33 cellular contexts compared by ENCODE assay signal in the genomic region with DNA sequence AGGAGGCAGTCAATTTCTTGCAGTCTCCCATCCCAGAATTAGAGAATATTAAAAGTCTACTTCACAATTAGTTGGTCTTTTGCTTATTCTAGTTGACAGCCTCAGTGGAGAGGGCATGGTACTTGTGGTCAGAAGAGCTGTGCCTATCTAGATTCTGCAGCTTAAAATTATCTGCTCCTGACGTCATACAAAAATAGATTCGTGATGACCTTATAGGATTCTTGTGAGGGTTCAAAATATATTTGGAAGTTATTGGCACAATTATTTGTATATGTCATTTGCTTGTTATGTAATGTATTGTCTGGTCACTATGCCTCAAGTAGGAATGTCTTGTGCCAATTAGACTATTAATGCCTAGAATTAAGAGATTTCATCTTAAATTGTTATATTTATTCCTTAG.
A peak's percentile ranks its signal among the peaks of the same experiment; 100 is the strongest.
DNase-seq lines count a peak whose midpoint lies in the region; ATAC-seq, FAIRE-seq and TF ChIP-seq lines count a peak whose summit lies in the region.
"Had no signal": no experiment of that assay in that cellular context is flagged by ENCODE, and none has a peak within 500 bp of the region (broad histone marks: within the 10 kb centered on the region; RNA-seq: fewer than 3 reads in every experiment).

No MANE protein-coding gene starts in this region.

- H3K4me2 ChIP-seq in HepG2 (ENCODE audit: low read depth, low read length): no peak overlapping the region
- H3K4me2 ChIP-seq: A549; BLaER1; BLaER1 treated with 17β-estradiol and CSF1 and Interleukin-3, amounts not matched to agents 10 nM and 100 nM had no signal

- FAIRE-seq in HepG2 (lab: Jason Lieb, UNC): no peak
- FAIRE-seq: A204.1, A549, D721Med had no signal

- no peak for TF ChIP-seq POLR2A in HepG2 (IDR thresholded peaks at IDR 0.05; ENCODE audit: insufficient read depth in 1 of 2, low read depth in 2 of 2, low read length in 2 of 2)
- no peak for TF ChIP-seq POLR2A in right lobe of liver (IDR thresholded peaks at IDR 0.05)

- H3K79me2 ChIP-seq in HepG2 (ENCODE audit: insufficient read depth, low read length): no peaks in the 10 kb centered on the region

- intact Hi-C loops in HepG2 (cut with micrococcal nuclease; ENCODE audit: unreplicated experiment): no loop called here
- intact Hi-C loops in right lobe of liver (cut with DNase I): no loop called here
- intact Hi-C loops in psoas muscle (cut with DNase I): no loop called here

- no peak overlapping the region for H3K9ac ChIP-seq in HepG2 (ENCODE audit: insufficient read depth, low read depth, low read length)
- H3K9ac ChIP-seq: BLaER1; BLaER1 treated with 17β-estradiol and CSF1 and Interleukin-3, amounts not matched to agents 10 nM and 100 nM had no signal

- H3K9me3 ChIP-seq in HepG2 (ENCODE audit: low read length) (no peaks in the 10 kb centered on the region; the same call in 1 of the 2 replicates), right lobe of liver (no peaks in the 10 kb centered on the region), HEK293 (ENCODE audit: control insufficient read depth, insufficient read depth, low read depth, low read length) (no peaks in the 10 kb centered on the region), psoas muscle (no peaks in the 10 kb centered on the region)
- H3K9me3 ChIP-seq: A549; BE2C; BLaER1; BLaER1 treated with 17β-estradiol and CSF1 and Interleukin-3, amounts not matched to agents 10 nM and 100 nM; Caco-2 had no signal

- no TSS peak for BruUV-seq in HepG2 (replicated peaks; lab: Mats Ljungman, UMichigan)

- in situ Hi-C loops in HepG2 (cut with HindIII; ENCODE audit: extremely low pct_ligation_motif_present, low pct_unique_long_range_greater_than_20kb): no loop called here

- no peak overlapping the region for H3K27ac ChIP-seq in HepG2 (ENCODE audit: extremely low read length, insufficient read depth, low read length)
- no peak overlapping the region for H3K27ac ChIP-seq in right lobe of liver
- H3K27ac ChIP-seq in HEK293 (ENCODE audit: extremely low read depth, low read depth, low read length): no peak overlapping the region
- H3K27ac ChIP-seq in psoas muscle: no peak overlapping the region
- H3K27ac ChIP-seq: 22Rv1; A549; BLaER1; BLaER1 treated with 17β-estradiol and CSF1 and Interleukin-3, amounts not matched to agents 10 nM and 100 nM; C4-2B had no signal

- no peak overlapping the region for H2AFZ ChIP-seq in HepG2 (ENCODE audit: low read length)

- no peak for TF ChIP-seq RAD21 in HepG2 (CRISPR knock-in tag; IDR thresholded peaks at IDR 0.05)

- WGBS in HepG2 (ENCODE audit: low lambda C conversion rate): 3% methylated on average over 2 of the region's 2 CpGs
- WGBS in right lobe of liver (ENCODE audit: insufficient coverage, low coverage, low lambda C conversion rate, missing lambda C conversion rate): 18% methylated on average over 2 of the region's 2 CpGs
- WGBS in psoas muscle, 3 donors: 41 to 78% (median 76%) methylated on average over 2 of the region's 2 CpGs

- peaks cover 10% of the 10 kb centered on the region for H3K4me1 ChIP-seq in HepG2 (ENCODE audit: insufficient read depth, low read length)
- H3K4me1 ChIP-seq in right lobe of liver: no peaks in the 10 kb centered on the region
- no peaks in the 10 kb centered on the region for H3K4me1 ChIP-seq in HEK293 (ENCODE audit: control insufficient read depth, insufficient read depth, low read length)
- H3K4me1 ChIP-seq in psoas muscle: no peaks in the 10 kb centered on the region
- H3K4me1 ChIP-seq: A549; BE2C; BLaER1; BLaER1 treated with 17β-estradiol and CSF1 and Interleukin-3, amounts not matched to agents 10 nM and 100 nM; Caco-2 had no signal

- no peak for TF ChIP-seq EP300 in HepG2 (IDR thresholded peaks at IDR 0.05; ENCODE audit: low read depth in 2 of 2, low read length in 2 of 2)
- no peak for TF ChIP-seq EP300 in HepG2 (CRISPR knock-in tag; IDR thresholded peaks at IDR 0.05; ENCODE audit: borderline replicate concordance)

- ATAC-seq in HepG2 (no peak), right lobe of liver (no peak), psoas muscle (no peak)
- ATAC-seq: A549; CD8-positive, alpha-beta T cell had no signal

- TF ChIP-seq CTCF in HepG2 (CRISPR knock-in tag; IDR thresholded peaks at IDR 0.05): no peak
- TF ChIP-seq CTCF in right lobe of liver (IDR thresholded peaks at IDR 0.05): no peak
- no peak for TF ChIP-seq CTCF in HEK293 (tag by site-specific recombination; IDR thresholded peaks at IDR 0.05)
- TF ChIP-seq CTCF in psoas muscle (IDR thresholded peaks at IDR 0.05): no peak

- no peaks in the 10 kb centered on the region for H3K36me3 ChIP-seq in HepG2 (replicated peaks in 1 of 2; ENCODE audit: control insufficient read depth in 1 of 2, insufficient read depth in 2 of 2, low read length in 2 of 2)
- H3K36me3 ChIP-seq in right lobe of liver: no peaks in the 10 kb centered on the region
- no peaks in the 10 kb centered on the region for H3K36me3 ChIP-seq in HEK293 (ENCODE audit: control insufficient read depth in 2 of 2, insufficient read depth in 1 of 2, low read length in 2 of 2)
- H3K36me3 ChIP-seq in psoas muscle (ENCODE audit: insufficient read depth in 1 of 2, low read depth in 1 of 2): no peaks in the 10 kb centered on the region
- H3K36me3 ChIP-seq: BE2C; BLaER1; BLaER1 treated with 17β-estradiol and CSF1 and Interleukin-3, amounts not matched to agents 10 nM and 100 nM had no signal

- H3K4me3 ChIP-seq in HepG2 (replicated peaks in 1 of 3; ENCODE audit: insufficient read depth in 1 of 3, low read depth in 2 of 3, low read length in 3 of 3): no peak overlapping the region
- no peak overlapping the region for H3K4me3 ChIP-seq in right lobe of liver
- H3K4me3 ChIP-seq in HEK293 (ENCODE audit: low read depth, low read length): no peak overlapping the region
- H3K4me3 ChIP-seq in psoas muscle: no peak overlapping the region
- H3K4me3 ChIP-seq: A549; BLaER1; BLaER1 treated with 17β-estradiol and CSF1 and Interleukin-3, amounts not matched to agents 10 nM and 100 nM had no signal

- CTCF ChIA-PET in HepG2 (lab: Yijun Ruan, JAX; ENCODE audit: low intra/inter-chr PET ratio, low total read pairs): no interaction called here
- CTCF ChIA-PET in HEK293 (lab: Yijun Ruan, JAX): no interaction called here

- H3K27me3 ChIP-seq in HepG2 (ENCODE audit: control insufficient read depth in 1 of 2, insufficient read depth in 2 of 2, low read length in 2 of 2): no peaks in the 10 kb centered on the region
- no peaks in the 10 kb centered on the region for H3K27me3 ChIP-seq in right lobe of liver
- H3K27me3 ChIP-seq in psoas muscle (ENCODE audit: insufficient read depth in 3 of 3, low read length in 2 of 3): no peaks in the 10 kb centered on the region
- H3K27me3 ChIP-seq: BE2C; BLaER1; BLaER1 treated with 17β-estradiol and CSF1 and Interleukin-3, amounts not matched to agents 10 nM and 100 nM had no signal

- POLR2A ChIA-PET in HepG2 (lab: Yijun Ruan, JAX): no interaction called here
- POLR2A ChIA-PET in HEK293 (lab: Yijun Ruan, JAX): no interaction called here

- DNase-seq in HepG2 (ENCODE audit: low spot score) (no peak), right lobe of liver (no peak), OCI-M1 (lab: John Stamatoyannopoulos, UW) (peak; percentile 17), CD1c-positive myeloid dendritic cell (ENCODE audit: extremely low spot score) (no peak), psoas muscle (no peak)
- DNase-seq: 8988T; ACHN; AML-193; BE2C; C1 segment of cervical spinal cord; Caco-2; Calu3; CD4-positive, alpha-beta memory T cell; CD4-positive, alpha-beta T cell; CD4-positive, CD25-positive, alpha-beta regulatory T cell; CD8-positive, alpha-beta memory T cell; CD8-positive, alpha-beta T cell; COR-L47; DMS 273 treated with DMSO at 0.1 percent for 48 hours; DMS153; DMS53; DMS79; DMS79 treated with DMSO at 0.1 percent for 48 hours; DND-41; EL had no signal

- no peaks in the 10 kb centered on the region for H4K20me1 ChIP-seq in HepG2 (ENCODE audit: insufficient read depth, low read length)
- H4K20me1 ChIP-seq: BLaER1; BLaER1 treated with 17β-estradiol and CSF1 and Interleukin-3, amounts not matched to agents 10 nM and 100 nM had no signal

TF ChIP-seq in HepG2, 621 proteins besides CTCF, POLR2A, EP300 and RAD21 (continues in another document):
- TF ChIP-seq TRIM22 (IDR thresholded peaks at IDR 0.05) (no peak), CREB1 (IDR thresholded peaks at IDR 0.05) (peak; percentile 87), CREB1 (CRISPR knock-in tag; IDR thresholded peaks at IDR 0.05) (no peak)

TF ChIP-seq in HEK293, 187 proteins besides CTCF, POLR2A, EP300 and RAD21:
- TF ChIP-seq ZBTB6 (tag by site-specific recombination; IDR thresholded peaks at IDR 0.05) (no peak), ZNF610 (tag by site-specific recombination; IDR thresholded peaks at IDR 0.05; ENCODE audit: borderline replicate concordance) (no peak)
- TF ChIP-seq, protein P1, sequence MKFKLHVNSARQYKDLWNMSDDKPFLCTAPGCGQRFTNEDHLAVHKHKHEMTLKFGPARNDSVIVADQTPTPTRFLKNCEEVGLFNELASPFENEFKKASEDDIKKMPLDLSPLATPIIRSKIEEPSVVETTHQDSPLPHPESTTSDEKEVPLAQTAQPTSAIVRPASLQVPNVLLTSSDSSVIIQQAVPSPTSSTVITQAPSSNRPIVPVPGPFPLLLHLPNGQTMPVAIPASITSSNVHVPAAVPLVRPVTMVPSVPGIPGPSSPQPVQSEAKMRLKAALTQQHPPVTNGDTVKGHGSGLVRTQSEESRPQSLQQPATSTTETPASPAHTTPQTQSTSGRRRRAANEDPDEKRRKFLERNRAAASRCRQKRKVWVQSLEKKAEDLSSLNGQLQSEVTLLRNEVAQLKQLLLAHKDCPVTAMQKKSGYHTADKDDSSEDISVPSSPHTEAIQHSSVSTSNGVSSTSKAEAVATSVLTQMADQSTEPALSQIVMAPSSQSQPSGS (tag by site-specific recombination; IDR thresholded peaks at IDR 0.05; ENCODE audit: low read depth): peak; percentile 45; the same call in 1 of the 2 replicates
